Comparison of ENCODE assay signal across 17 cellular contexts in the genomic region with DNA sequence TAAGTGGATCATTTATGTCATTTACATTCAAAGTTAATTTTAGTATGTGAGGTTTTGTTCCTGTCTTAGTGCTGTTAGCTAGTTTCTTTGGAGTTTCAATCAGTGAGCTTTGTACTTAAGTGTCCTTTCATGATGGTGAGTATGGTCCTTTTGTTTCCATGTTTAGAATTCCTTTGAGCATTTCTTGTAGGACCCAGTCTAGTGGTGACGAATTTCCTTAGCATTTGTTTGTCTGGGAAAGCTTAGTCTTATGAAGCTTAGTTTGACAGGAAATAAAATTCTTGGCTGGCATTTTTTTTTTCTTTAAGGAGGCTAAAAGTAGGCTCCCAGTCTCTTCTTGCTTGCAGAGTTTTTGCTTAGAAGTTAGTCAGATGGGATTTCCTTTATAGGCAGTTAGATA.
"Had no signal": no experiment of that assay in that cellular context is flagged by ENCODE, and none has a peak within 500 bp of the region (broad histone marks: within the 10 kb centered on the region; RNA-seq: fewer than 3 reads in every experiment).

No MANE protein-coding gene starts in this region.

- H3K9me3 ChIP-seq: neutrophil, thyroid gland, uterus had no signal

- DNase-seq: cerebellar nuclear complex; foreskin keratinocyte; heart left ventricle; hippocampal formation; kidney glomerular epithelial cell; mucosa of descending colon; naive thymus-derived CD8-positive, alpha-beta T cell; posterior cingulate gyrus; right cardiac atrium; stimulated activated CD4-positive, alpha-beta T cell treated with anti-CD3 and anti-CD28 coated beads, Interleukin-4, amount 100 ng/mL, for 1 hour; stimulated activated CD8-positive, alpha-beta memory T cell treated with anti-CD3 and anti-CD28 coated beads, Interleukin-4, amount 100 ng/mL, for 48 hours; stimulated activated naive CD8-positive, alpha-beta T cell treated with anti-CD3 and anti-CD28 coated beads, Interleukin-15, Interleukin-2, amounts not matched to agents 100 U/mL and 50 U/mL, for 24 hours; thyroid gland; uterus had no signal

- H3K4me1 ChIP-seq: heart left ventricle, suprapubic skin, thyroid gland, uterus had no signal

- H3K36me3 ChIP-seq: heart left ventricle, neutrophil, suprapubic skin, thyroid gland, uterus had no signal

- H3K4me3 ChIP-seq: heart left ventricle, mucosa of descending colon, smooth muscle cell, suprapubic skin, thyroid gland, uterus had no signal

- H3K27me3 ChIP-seq: foreskin keratinocyte, heart left ventricle, neutrophil, suprapubic skin, thyroid gland, uterus had no signal

- H3K27ac ChIP-seq: foreskin keratinocyte, heart left ventricle, neutrophil, suprapubic skin, thyroid gland, uterus had no signal

- H3K4me2 ChIP-seq: smooth muscle cell had no signal
